In genomic region chr1:200351826-200352549, GRCh38 we compare ENCODE assay signal across 8 cellular contexts. TPM values are rescaled to one million over a fixed set of nuclear protein-coding genes. Genes with fewer than 3 reads are reported as not detected.
DNase-seq lines count a peak whose midpoint lies in the region; ATAC-seq and TF ChIP-seq lines count a peak whose summit lies in the region.

No MANE protein-coding gene starts in this region.

- WGBS in liver = 21% methylated on average over 4 of the region's 4 CpGs

- H3K4me1 ChIP-seq in liver (ENCODE audit: control insufficient read depth in 4 of 4, insufficient read depth in 4 of 4, low read length in 3 of 4) = peaks cover 0 to 11% (median 3%) of the 10 kb centered on the region in 4 donors

- H3K27ac Mint-ChIP-seq in activated T-helper 2 cell treated with anti-CD3 and anti-CD28 coated beads, Interferon-gamma antibody, Interleukin-2, Interleukin-4, amounts not matched to agents 10 μg/mL and 5 μg/mL and 100 μg/mL, durations not matched to agents 14 hours and 24 hours and 36 hours = peak overlapping the region; percentile 24

- peak overlapping the region in 1 of 3 donors; percentile 25 for H3K4me3 ChIP-seq in liver (ENCODE audit: low read depth in 1 of 3, low read length in 3 of 3)

- intact Hi-C loops in activated T-helper 2 cell treated with anti-CD3 and anti-CD28 coated beads, Interferon-gamma antibody, Interleukin-2, Interleukin-4, amounts not matched to agents 10 μg/mL and 5 μg/mL and 100 μg/mL, durations not matched to agents 14 hours and 24 hours and 36 hours (cut with micrococcal nuclease) = loop anchor here (2.0 to 5.0 kb wide), 4 partner anchors 45 to 200 kb away; no protein-coding TSS in a partner anchor

- peak overlapping the region; percentile 44 to 73 for H3K27ac ChIP-seq in liver (ENCODE audit: low read depth in 1 of 2, low read length in 2 of 2)

- H3K27me3 Mint-ChIP-seq in activated T-helper 2 cell treated with anti-CD3 and anti-CD28 coated beads, Interferon-gamma antibody, Interleukin-2, Interleukin-4, amounts not matched to agents 10 μg/mL and 5 μg/mL and 100 μg/mL, durations not matched to agents 14 hours and 24 hours and 36 hours (ENCODE audit: low read depth) = peaks cover 5% of the 10 kb centered on the region

- H3K27me3 ChIP-seq in liver (ENCODE audit: control insufficient read depth in 4 of 4, insufficient read depth in 4 of 4, low read length in 3 of 4) = no peaks in the 10 kb centered on the region

- H3K36me3 Mint-ChIP-seq in activated T-helper 2 cell treated with anti-CD3 and anti-CD28 coated beads, Interferon-gamma antibody, Interleukin-2, Interleukin-4, amounts not matched to agents 10 μg/mL and 5 μg/mL and 100 μg/mL, durations not matched to agents 14 hours and 24 hours and 36 hours (ENCODE audit: low read depth) = no peaks in the 10 kb centered on the region

- no peak for TF ChIP-seq CTCF in liver (IDR thresholded peaks at IDR 0.05; ENCODE audit: low read depth, low read length, missing input control)

- H3K9me3 Mint-ChIP-seq in activated T-helper 2 cell treated with anti-CD3 and anti-CD28 coated beads, Interferon-gamma antibody, Interleukin-2, Interleukin-4, amounts not matched to agents 10 μg/mL and 5 μg/mL and 100 μg/mL, durations not matched to agents 14 hours and 24 hours and 36 hours = no peaks in the 10 kb centered on the region

- H3K36me3 ChIP-seq in liver (ENCODE audit: control insufficient read depth in 4 of 4, insufficient read depth in 3 of 4, low read depth in 1 of 4, low read length in 3 of 4) = no peaks in the 10 kb centered on the region

- peak overlapping the region in 1 of 2 donors; percentile 19 for H3K9ac ChIP-seq in liver (ENCODE audit: low read depth in 1 of 2, low read length in 2 of 2)

- no peaks in the 10 kb centered on the region for H3K9me3 ChIP-seq in liver (ENCODE audit: control insufficient read depth in 4 of 4, low read length in 3 of 4)

- DNase-seq in stimulated activated naive CD4-positive, alpha-beta T cell (lab: John Stamatoyannopoulos, UW) = peak in 4 of 6 experiments; percentile 12 to 45 (median 32)
- DNase-seq in stimulated activated naive CD4-positive, alpha-beta T cell treated with Interleukin-2 at 50 U/mL for 16 hours (lab: John Stamatoyannopoulos, UW) = no peak
- DNase-seq in activated T-helper 2 cell treated with anti-CD3 and anti-CD28 coated beads, Interferon-gamma antibody, Interleukin-2, Interleukin-4, amounts not matched to agents 10 μg/mL and 5 μg/mL and 100 μg/mL, durations not matched to agents 14 hours and 24 hours and 36 hours (ENCODE audit: low spot score) = no peak
- no peak for DNase-seq in cerebellum (ENCODE audit: low spot score)

- peaks cover 44% of the 10 kb centered on the region for H3K4me1 Mint-ChIP-seq in activated T-helper 2 cell treated with anti-CD3 and anti-CD28 coated beads, Interferon-gamma antibody, Interleukin-2, Interleukin-4, amounts not matched to agents 10 μg/mL and 5 μg/mL and 100 μg/mL, durations not matched to agents 14 hours and 24 hours and 36 hours (ENCODE audit: low read depth)

- peak; percentile 14 to 19 for TF ChIP-seq RAD21 in liver (IDR thresholded peaks at IDR 0.05)

- ATAC-seq in HG03521 (IDR thresholded peaks at IDR 0.05; ENCODE audit: unreplicated experiment) (peak; percentile 51), GM18520 (IDR thresholded peaks at IDR 0.05; ENCODE audit: unreplicated experiment) (no peak), HG03045 (IDR thresholded peaks at IDR 0.05; ENCODE audit: unreplicated experiment) (no peak)

- H3K4me3 Mint-ChIP-seq in activated T-helper 2 cell treated with anti-CD3 and anti-CD28 coated beads, Interferon-gamma antibody, Interleukin-2, Interleukin-4, amounts not matched to agents 10 μg/mL and 5 μg/mL and 100 μg/mL, durations not matched to agents 14 hours and 24 hours and 36 hours (ENCODE audit: low read depth) = peak overlapping the region; percentile 34

TF ChIP-seq in liver, 16 proteins besides CTCF, POLR2A, EP300 and RAD21:
- TF ChIP-seq YY1 (IDR thresholded peaks at IDR 0.05) (no peak), FOXA2 (IDR thresholded peaks at IDR 0.05) (no peak), RXRA (IDR thresholded peaks at IDR 0.05) (peak in 1 of 2 donors; percentile 16), HNF4A (conservative IDR thresholded peaks at IDR 0.05) (peak in 1 of 2 donors; percentile 22), EGR1 (IDR thresholded peaks at IDR 0.05; ENCODE audit: low read depth in 2 of 2) (no peak)

RNA-seq across cellular contexts. Expression of gene ZNF281, which starts 57.8 kb away (rescaled TPM):
- 18.9 and 19.0 TPM in 2 replicates for total RNA-seq in activated T-helper 2 cell treated with anti-CD3 and anti-CD28 coated beads, Interferon-gamma antibody, Interleukin-2, Interleukin-4, amounts not matched to agents 10 μg/mL and 5 μg/mL and 100 μg/mL, durations not matched to agents 14 hours and 24 hours and 36 hours
- total RNA-seq in liver (10 to 100 TPM; 14.6 to 18.4 TPM), cerebellum (32.2 TPM)
- 10 to 100 TPM in 1 of 2 donors, 1 to 10 TPM in 1; 4.9 to 11.6 TPM for polyA plus RNA-seq in liver

Comparison
In these comparisons a context has a peak if more than half of its experiments do, and no peak if none do; other contexts are left out.
1. DNase-seq: peak in stimulated activated naive CD4-positive, alpha-beta T cell (4 of 6); none in stimulated activated naive CD4-positive, alpha-beta T cell treated with Interleukin-2 at 50 U/mL for 16 hours (single experiment), activated T-helper 2 cell treated with anti-CD3 and anti-CD28 coated beads, Interferon-gamma antibody, Interleukin-2, Interleukin-4, amounts not matched to agents 10 μg/mL and 5 μg/mL and 100 μg/mL, durations not matched to agents 14 hours and 24 hours and 36 hours (single experiment) and cerebellum (single experiment).